ENCODE assay signal across 18 cellular contexts in the genomic region with DNA sequence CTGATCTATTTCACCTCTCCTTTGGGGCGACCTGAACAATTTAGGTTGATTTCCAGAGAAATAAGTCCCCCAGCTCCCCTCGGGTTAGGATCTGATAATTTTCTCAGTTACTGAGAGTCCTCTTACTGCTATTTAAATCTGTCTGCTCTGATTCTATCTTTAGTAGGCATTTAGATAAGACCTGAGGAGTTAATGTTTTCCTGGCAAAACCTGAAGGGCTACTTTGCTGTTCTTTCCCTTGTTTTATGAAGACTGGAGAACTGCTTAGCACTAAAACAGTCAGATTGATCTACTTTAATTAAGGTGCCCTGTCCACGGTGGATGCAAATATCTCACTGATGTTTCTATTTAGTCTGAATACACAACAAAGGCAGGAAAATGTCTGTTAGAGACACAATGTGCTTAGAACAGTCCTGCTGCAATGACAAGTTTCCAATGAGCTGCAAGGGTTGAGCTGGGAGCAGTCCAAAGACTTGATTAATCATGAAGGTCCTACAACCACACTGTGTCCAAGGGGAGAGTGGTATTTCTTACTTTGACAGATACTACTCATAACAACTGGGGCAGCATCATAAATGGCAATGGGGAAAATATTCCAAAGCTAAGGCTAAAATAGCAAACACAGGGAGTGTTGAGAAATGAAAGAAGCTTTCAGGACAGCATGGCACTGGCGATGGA. TPM values are rescaled to one million over a fixed set of nuclear protein-coding genes. Genes with fewer than 3 reads are reported as not detected.
DNase-seq lines count a peak whose midpoint lies in the region; ATAC-seq and TF ChIP-seq lines count a peak whose summit lies in the region.
"Had no signal": no experiment of that assay in that cellular context is flagged by ENCODE, and none has a peak within 500 bp of the region (broad histone marks: within the 10 kb centered on the region; RNA-seq: fewer than 3 reads in every experiment).

No MANE protein-coding gene starts in this region.

- in situ Hi-C loops in ACHN (cut with HindIII; ENCODE audit: low pct_ligation_motif_present, low pct_unique_long_range_greater_than_20kb, low sequenced_read_pairs): no loop called here

- no peaks in the 10 kb centered on the region for H3K36me3 ChIP-seq in right atrium auricular region
- H3K36me3 ChIP-seq: tibial nerve had no signal

- intact Hi-C loops in Right ventricle myocardium inferior (cut with DNase I): no loop called here

- H3K27ac ChIP-seq in right atrium auricular region: peak overlapping the region in 1 of 2 donors; percentile 9
- H3K27ac ChIP-seq in foreskin keratinocyte: peak overlapping the region; percentile 8
- H3K27ac ChIP-seq: tibial nerve had no signal

- H3K4me3 ChIP-seq in right atrium auricular region: no peak overlapping the region
- H3K4me3 ChIP-seq: tibial nerve had no signal

- H3K27me3 ChIP-seq in right atrium auricular region: no peaks in the 10 kb centered on the region
- H3K27me3 ChIP-seq in foreskin keratinocyte: no peaks in the 10 kb centered on the region
- H3K27me3 ChIP-seq: tibial nerve had no signal

- TF ChIP-seq CTCF in right atrium auricular region (IDR thresholded peaks at IDR 0.05) (no peak), foreskin keratinocyte (conservative IDR thresholded peaks at IDR 0.05) (no peak), omental fat pad (IDR thresholded peaks at IDR 0.05) (no peak)

- H3K4me1 ChIP-seq in right atrium auricular region: peaks cover 0 to 14% of the 10 kb centered on the region in 2 donors
- peaks cover 23% of the 10 kb centered on the region for H3K4me1 ChIP-seq in foreskin keratinocyte

- peak; percentile 6 for ATAC-seq in Right ventricle myocardium inferior
- ATAC-seq in foreskin keratinocyte: no peak
- peak; percentile 41 for ATAC-seq in omental fat pad (ENCODE audit: low FRiP score)
- no peak for ATAC-seq in HG03159 (IDR thresholded peaks at IDR 0.05; ENCODE audit: unreplicated experiment)
- ATAC-seq: esophagus mucosa, WTC11 had no signal

- DNase-seq in Right ventricle myocardium inferior (ENCODE audit: missing footprints) (no peak), right atrium auricular region (ENCODE audit: low spot score) (no peak), foreskin keratinocyte (no peak), omental fat pad (ENCODE audit: low spot score) (no peak), ACHN (no peak), OCI-M2 (lab: John Stamatoyannopoulos, UW; ENCODE audit: unreplicated experiment) (no peak), NCI-H1048 (lab: John Stamatoyannopoulos, UW) (no peak)
- DNase-seq: 8988T; activated naive CD4-positive, alpha-beta T cell treated with anti-CD3 and anti-CD28 coated beads, Interleukin-2, amount 10 ng/mL, durations not matched to agents 7 days and 5 days; CD4-positive, CD25-positive, alpha-beta regulatory T cell; cerebellar nuclear complex; KG1; NCI-H187; SW 1271 had no signal

- peaks cover 0 to 2% of the 10 kb centered on the region in 2 donors for H3K9me3 ChIP-seq in right atrium auricular region
- H3K9me3 ChIP-seq: tibial nerve had no signal

RNA-seq across cellular contexts. Expression of gene ADTRP, which starts 15.7 kb away (rescaled TPM):
- not detected for total RNA-seq in Right ventricle myocardium inferior
- not detected for total RNA-seq in right atrium auricular region
- 3.1 and 5.5 TPM in 2 replicates for total RNA-seq in foreskin keratinocyte
- polyA plus RNA-seq in foreskin keratinocyte: 3.0 and 4.3 TPM in 2 replicates
- total RNA-seq in omental fat pad: 1 to 10 TPM in 1 of 4 donors, under 1 TPM in 2, not detected in 1; 0.31 to 2.4 (median 0.37) TPM
- total RNA-seq: tibial nerve had no signal

Comparison
In these comparisons a context has a peak if more than half of its experiments do, and no peak if none do; other contexts are left out.
1. ATAC-seq: peak in Right ventricle myocardium inferior (single experiment) and omental fat pad (single experiment); none in foreskin keratinocyte (single experiment) and HG03159 (single experiment).